Comparison of ENCODE assay signal across 12 cellular contexts in the genomic region with DNA sequence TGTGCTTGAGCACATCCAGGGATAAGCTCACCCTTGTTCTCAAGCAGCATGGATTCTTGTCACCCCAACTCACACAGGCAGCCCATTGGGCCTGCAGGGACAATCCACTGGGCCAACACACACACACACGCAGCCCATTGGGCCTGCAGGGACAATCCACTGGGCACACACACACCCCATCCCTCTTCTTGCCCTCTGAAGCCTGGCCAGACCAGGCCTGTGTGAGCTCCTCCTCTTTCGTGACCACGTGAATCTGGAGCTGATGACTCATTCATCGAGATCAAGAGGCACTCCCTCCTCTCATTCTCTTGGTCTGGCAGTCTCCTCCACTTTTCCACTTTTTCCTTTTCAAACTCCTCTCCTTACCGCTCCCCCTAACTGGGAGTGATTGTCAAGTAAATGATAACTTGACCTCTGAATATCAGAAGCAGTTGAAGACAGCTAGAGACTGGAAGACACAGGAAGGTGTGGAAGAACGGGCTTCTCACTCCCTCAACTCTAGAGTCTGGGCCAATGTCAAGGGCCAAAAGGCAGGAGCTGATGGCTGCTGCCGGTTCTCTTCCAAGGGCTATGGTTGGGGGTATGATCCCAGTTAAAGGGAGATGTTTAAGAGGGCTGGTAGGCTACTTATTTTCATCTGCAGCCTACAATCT.
DNase-seq lines count a peak whose midpoint lies in the region; ATAC-seq, FAIRE-seq and TF ChIP-seq lines count a peak whose summit lies in the region.
"Had no signal": no experiment of that assay in that cellular context is flagged by ENCODE, and none has a peak within 500 bp of the region (broad histone marks: within the 10 kb centered on the region; RNA-seq: fewer than 3 reads in every experiment).

No MANE protein-coding gene starts in this region.

- no peak for DNase-seq in HepG2 (ENCODE audit: low spot score)
- DNase-seq in right lobe of liver: no peak
- DNase-seq in adipocyte (ENCODE audit: low read depth): peak; percentile 14
- peak; percentile 58 for DNase-seq in hepatic stellate cell (ENCODE audit: low spot score)
- no peak for DNase-seq in CD4-positive, alpha-beta T cell
- DNase-seq in coronary artery (ENCODE audit: low spot score): no peak
- DNase-seq: NK-92 treated with Interleukin-12 subunit alpha and Interleukin-12 subunit beta, amount 100 ng/mL, for 24 hours; WERI-Rb-1 had no signal

- no peaks in the 10 kb centered on the region for H3K27me3 Mint-ChIP-seq in CD4-positive, alpha-beta T cell

- peaks cover 16% of the 10 kb centered on the region for H3K79me2 ChIP-seq in HepG2 (ENCODE audit: insufficient read depth, low read length)

- no peak for FAIRE-seq in HepG2 (lab: Jason Lieb, UNC)
- FAIRE-seq: GM12891 had no signal

- CTCF ChIA-PET in HepG2 (lab: Yijun Ruan, JAX; ENCODE audit: low intra/inter-chr PET ratio, low total read pairs): no interaction called here
- CTCF ChIA-PET in CD4-positive, alpha-beta T cell (lab: Charles Lee): no interaction called here

- TF ChIP-seq POLR2A in HepG2 (IDR thresholded peaks at IDR 0.05; ENCODE audit: insufficient read depth in 1 of 2, low read depth in 2 of 2, low read length in 2 of 2) (no peak), right lobe of liver (IDR thresholded peaks at IDR 0.05) (no peak)

- H3K27ac ChIP-seq in HepG2 (ENCODE audit: extremely low read length, insufficient read depth, low read length): no peak overlapping the region
- H3K27ac ChIP-seq in right lobe of liver: no peak overlapping the region
- no peak overlapping the region for H3K27ac ChIP-seq in CD4-positive, alpha-beta T cell (ENCODE audit: low read depth, low read length)
- no peak overlapping the region for H3K27ac ChIP-seq in coronary artery
- H3K27ac ChIP-seq: BLaER1, WERI-Rb-1 had no signal

- H2AFZ ChIP-seq in HepG2 (ENCODE audit: low read length): no peak overlapping the region

- no peak for ATAC-seq in HepG2
- no peak for ATAC-seq in right lobe of liver
- ATAC-seq in HG02763 (IDR thresholded peaks at IDR 0.05; ENCODE audit: unreplicated experiment): no peak
- ATAC-seq in HG03196 (IDR thresholded peaks at IDR 0.05; ENCODE audit: unreplicated experiment): no peak
- no peak for ATAC-seq in CD4-positive, alpha-beta T cell (ENCODE audit: poor library complexity)

- TF ChIP-seq CTCF in HepG2 (CRISPR knock-in tag; IDR thresholded peaks at IDR 0.05) (no peak), right lobe of liver (IDR thresholded peaks at IDR 0.05) (no peak), coronary artery (IDR thresholded peaks at IDR 0.05) (no peak)
- TF ChIP-seq CTCF in CD4-positive, alpha-beta T cell (IDR thresholded peaks at IDR 0.05): no peak

- in situ Hi-C loops in HepG2 (cut with HindIII; ENCODE audit: extremely low pct_ligation_motif_present, low pct_unique_long_range_greater_than_20kb): no loop called here

- H3K4me1 ChIP-seq in HepG2 (ENCODE audit: insufficient read depth, low read length) (peaks cover 21% of the 10 kb centered on the region), right lobe of liver (peaks cover 0 to 32% (median 16%) of the 10 kb centered on the region in 4 donors), adipocyte (ENCODE audit: control insufficient read depth, insufficient read depth, low read length) (peaks cover 24% of the 10 kb centered on the region)

- POLR2A ChIA-PET in HepG2 (lab: Yijun Ruan, JAX): no interaction called here
- POLR2A ChIA-PET in CD4-positive, alpha-beta T cell (lab: Charles Lee): no interaction called here

- H3K4me3 ChIP-seq in HepG2 (replicated peaks in 1 of 3; ENCODE audit: insufficient read depth in 1 of 3, low read depth in 2 of 3, low read length in 3 of 3): no peak overlapping the region
- no peak overlapping the region for H3K4me3 ChIP-seq in right lobe of liver
- no peak overlapping the region for H3K4me3 ChIP-seq in adipocyte (ENCODE audit: low read length)
- no peak overlapping the region for H3K4me3 ChIP-seq in coronary artery
- H3K4me3 ChIP-seq: BLaER1 had no signal

- H3K36me3 Mint-ChIP-seq in CD4-positive, alpha-beta T cell (ENCODE audit: low read depth): peaks cover 80% of the 10 kb centered on the region

- BruUV-seq in HepG2 (replicated peaks; lab: Mats Ljungman, UMichigan): no TSS peak

- H3K27ac Mint-ChIP-seq in CD4-positive, alpha-beta T cell: no peak overlapping the region

- H3K36me3 ChIP-seq in HepG2 (replicated peaks in 1 of 2; ENCODE audit: control insufficient read depth in 1 of 2, insufficient read depth in 2 of 2, low read length in 2 of 2): peaks cover 13 to 64% of the 10 kb centered on the region in 2 experiments; a peak in 4 of 5 replicates
- no peaks in the 10 kb centered on the region for H3K36me3 ChIP-seq in right lobe of liver
- peaks cover 31% of the 10 kb centered on the region for H3K36me3 ChIP-seq in adipocyte (ENCODE audit: control insufficient read depth, insufficient read depth, low read length, severe bottlenecking)

- no peak overlapping the region for H3K9ac ChIP-seq in HepG2 (ENCODE audit: insufficient read depth, low read depth, low read length)
- H3K9ac ChIP-seq in adipocyte (ENCODE audit: low read length): no peak overlapping the region
- H3K9ac ChIP-seq: BLaER1 had no signal

- H3K4me2 ChIP-seq in HepG2 (ENCODE audit: low read depth, low read length): no peak overlapping the region
- H3K4me2 ChIP-seq: BLaER1 had no signal

- no peak for TF ChIP-seq RAD21 in HepG2 (CRISPR knock-in tag; IDR thresholded peaks at IDR 0.05)

- H3K9me3 ChIP-seq in HepG2 (ENCODE audit: low read length) (0 out of 2 replicates have a peak, but pooled peaks cover 8% of the 10 kb centered on the region), right lobe of liver (no peaks in the 10 kb centered on the region), adipocyte (ENCODE audit: control insufficient read depth, low read length) (peaks cover 9% of the 10 kb centered on the region)
- H3K9me3 ChIP-seq in CD4-positive, alpha-beta T cell (ENCODE audit: control insufficient read depth, low read length): no peaks in the 10 kb centered on the region

- H3K9me3 Mint-ChIP-seq in CD4-positive, alpha-beta T cell: peaks cover 3% of the 10 kb centered on the region

- intact Hi-C loops in HepG2 (cut with micrococcal nuclease; ENCODE audit: unreplicated experiment) (no loop called here), right lobe of liver (cut with DNase I) (no loop called here)
- intact Hi-C loops in CD4-positive, alpha-beta T cell (cut with DNase I, micrococcal nuclease): no loop called here

- WGBS in HepG2 (ENCODE audit: low lambda C conversion rate): 97% methylated on average over 6 of the region's 7 CpGs
- WGBS in right lobe of liver (ENCODE audit: insufficient coverage, low coverage, low lambda C conversion rate, missing lambda C conversion rate): 68% methylated on average over 3 of the region's 7 CpGs

- peaks cover 22% of the 10 kb centered on the region for H3K4me1 Mint-ChIP-seq in CD4-positive, alpha-beta T cell (ENCODE audit: low read depth)

- H3K27me3 ChIP-seq in HepG2 (ENCODE audit: control insufficient read depth in 1 of 2, insufficient read depth in 2 of 2, low read length in 2 of 2) (no peaks in the 10 kb centered on the region), right lobe of liver (no peaks in the 10 kb centered on the region), adipocyte (replicated peaks; ENCODE audit: control insufficient read depth, insufficient read depth, low read length) (no peaks in the 10 kb centered on the region)
- no peaks in the 10 kb centered on the region for H3K27me3 ChIP-seq in CD4-positive, alpha-beta T cell (ENCODE audit: control insufficient read depth, insufficient read depth, low read length)
- H3K27me3 ChIP-seq: BLaER1 had no signal

- H4K20me1 ChIP-seq in HepG2 (ENCODE audit: insufficient read depth, low read length): no peaks in the 10 kb centered on the region

- TF ChIP-seq EP300 in HepG2 (IDR thresholded peaks at IDR 0.05; ENCODE audit: low read depth in 2 of 2, low read length in 2 of 2) (no peak), HepG2 (CRISPR knock-in tag; IDR thresholded peaks at IDR 0.05; ENCODE audit: borderline replicate concordance) (no peak)

- no peak overlapping the region for H3K4me3 Mint-ChIP-seq in CD4-positive, alpha-beta T cell

TF ChIP-seq in HepG2, 621 proteins besides CTCF, POLR2A, EP300 and RAD21:
- TF ChIP-seq, protein P1, sequence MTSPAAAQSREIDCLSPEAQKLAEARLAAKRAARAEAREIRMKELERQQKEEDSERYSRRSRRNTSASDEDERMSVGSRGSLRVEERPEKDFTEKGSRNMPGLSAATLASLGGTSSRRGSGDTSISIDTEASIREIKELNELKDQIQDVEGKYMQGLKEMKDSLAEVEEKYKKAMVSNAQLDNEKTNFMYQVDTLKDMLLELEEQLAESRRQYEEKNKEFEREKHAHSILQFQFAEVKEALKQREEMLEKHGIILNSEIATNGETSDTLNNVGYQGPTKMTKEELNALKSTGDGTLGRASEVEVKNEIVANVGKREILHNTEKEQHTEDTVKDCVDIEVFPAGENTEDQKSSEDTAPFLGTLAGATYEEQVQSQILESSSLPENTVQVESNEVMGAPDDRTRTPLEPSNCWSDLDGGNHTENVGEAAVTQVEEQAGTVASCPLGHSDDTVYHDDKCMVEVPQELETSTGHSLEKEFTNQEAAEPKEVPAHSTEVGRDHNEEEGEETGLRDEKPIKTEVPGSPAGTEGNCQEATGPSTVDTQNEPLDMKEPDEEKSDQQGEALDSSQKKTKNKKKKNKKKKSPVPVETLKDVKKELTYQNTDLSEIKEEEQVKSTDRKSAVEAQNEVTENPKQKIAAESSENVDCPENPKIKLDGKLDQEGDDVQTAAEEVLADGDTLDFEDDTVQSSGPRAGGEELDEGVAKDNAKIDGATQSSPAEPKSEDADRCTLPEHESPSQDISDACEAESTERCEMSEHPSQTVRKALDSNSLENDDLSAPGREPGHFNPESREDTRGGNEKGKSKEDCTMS (CRISPR knock-in tag; conservative IDR thresholded peaks at IDR 0.05): no peak
- TF ChIP-seq RBM22 (optimal IDR thresholded peaks at IDR 0.05; ENCODE audit: low read length) (peak; percentile 47), FOSL2 (CRISPR knock-in tag; IDR thresholded peaks at IDR 0.05) (0 out of 2 replicates have a peak, but pooled peaks have one; percentile 11)

Comparison
In these comparisons a context has a peak if more than half of its experiments do, and no peak if none do; other contexts are left out.
1. DNase-seq: peak in adipocyte (single experiment) and hepatic stellate cell (single experiment); none in HepG2 (single experiment), right lobe of liver (0 of 3), CD4-positive, alpha-beta T cell (0 of 10) and coronary artery (single experiment).